7 cellular contexts compared by ENCODE assay signal in the genomic region with DNA sequence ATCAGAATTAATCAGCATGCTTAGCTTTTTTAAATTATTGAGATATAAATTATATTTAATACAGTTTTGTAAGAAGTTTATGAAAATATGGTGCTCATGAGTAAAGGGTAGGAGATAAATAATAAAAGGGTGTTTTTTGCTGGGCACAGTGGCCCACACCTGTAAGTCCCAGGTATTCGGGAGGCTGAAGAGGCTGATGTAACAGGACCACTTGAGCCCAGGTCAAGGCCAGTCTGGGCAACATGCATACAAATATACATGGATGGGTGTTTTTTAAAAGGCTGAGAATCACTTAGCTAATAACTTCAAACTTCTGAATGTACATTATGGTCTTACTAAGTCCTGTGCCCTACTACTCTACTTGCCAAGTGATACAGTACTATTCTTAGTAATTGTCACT.
"Had no signal": no experiment of that assay in that cellular context is flagged by ENCODE, and none has a peak within 500 bp of the region (broad histone marks: within the 10 kb centered on the region; RNA-seq: fewer than 3 reads in every experiment).

No MANE protein-coding gene starts in this region.

- H3K4me3 ChIP-seq: GM23338 had no signal

- FAIRE-seq: H1, H54, HTR-8/SVneo had no signal

- ATAC-seq: GM23338 had no signal

- DNase-seq: H9, HCEC 1CT, KBM-7 had no signal

- H2AFZ ChIP-seq: GM23338 had no signal

- H3K4me2 ChIP-seq: GM23338 had no signal
